ENCODE assay signal across 34 cellular contexts in the genomic region with DNA sequence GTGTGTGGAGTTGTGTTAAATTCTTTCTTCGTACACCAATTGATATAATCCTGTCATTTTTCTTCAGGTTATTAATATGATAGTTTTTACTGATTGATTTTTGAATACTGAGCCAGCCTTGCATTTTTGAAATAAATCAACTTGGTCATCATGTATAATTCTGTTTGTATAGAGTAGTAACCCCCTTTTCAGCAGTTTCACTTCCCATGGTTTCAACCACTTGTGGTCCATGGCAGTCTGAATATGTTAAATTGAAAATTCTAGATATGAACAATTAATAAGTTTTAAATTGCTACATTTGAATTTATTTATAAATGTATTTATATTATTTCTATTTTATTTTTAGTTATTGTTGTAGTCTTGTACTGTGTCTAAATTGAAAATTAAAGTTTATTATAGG. TPM values are rescaled to one million over a fixed set of nuclear protein-coding genes. Genes with fewer than 3 reads are reported as not detected.
"Had no signal": no experiment of that assay in that cellular context is flagged by ENCODE, and none has a peak within 500 bp of the region (broad histone marks: within the 10 kb centered on the region; RNA-seq: fewer than 3 reads in every experiment).

No MANE protein-coding gene starts in this region.

- H3K27me3 ChIP-seq: ascending aorta, Peyer's patch had no signal

- H3K9me3 ChIP-seq: ascending aorta, Peyer's patch had no signal

- ATAC-seq: activated CD8-positive, alpha-beta T cell treated with anti-CD3 and anti-CD28 coated beads for 36 hours; activated T-cell treated with anti-CD3 and anti-CD28 coated beads, Interleukin-2, amount 50 U/mL, for 72 hours; activated T-helper 17 cell treated with anti-CD3 and anti-CD28 coated beads, Interleukin-2, amount 50 U/mL, for 72 hours; PC-3 had no signal

- H3K27ac ChIP-seq: ascending aorta, Peyer's patch had no signal

- H3K4me3 ChIP-seq: ascending aorta, Peyer's patch had no signal

- H3K4me1 ChIP-seq: ascending aorta, Peyer's patch had no signal

- H3K36me3 ChIP-seq: ascending aorta, Peyer's patch had no signal

- DNase-seq: activated CD4-positive, alpha-beta T cell treated with anti-CD3 and anti-CD28 coated beads, Interleukin-2, amount 10 ng/mL, durations not matched to agents 24 days and 14 days; activated CD4-positive, alpha-beta T cell treated with anti-CD3 and anti-CD28 coated beads, Interleukin-2, amount 50 U/mL, for 4 hours; activated CD8-positive, alpha-beta T cell treated with anti-CD3 and anti-CD28 coated beads for 36 hours; activated effector memory CD4-positive, alpha-beta T cell treated with anti-CD3 and anti-CD28 coated beads, Interleukin-2, amount 50 U/mL, for 16 hours; activated naive CD4-positive, alpha-beta T cell; activated naive CD4-positive, alpha-beta T cell treated with anti-CD3 and anti-CD28 coated beads, Interleukin-2, amount 50 U/mL, for 16 hours; activated naive CD8-positive, alpha-beta T cell treated with anti-CD3 and anti-CD28 coated beads, Interleukin-2, amount 10 ng/mL, durations not matched to agents 7 days and 5 days; activated T-cell treated with anti-CD3 and anti-CD28 coated beads, Interleukin-2, amount 50 U/mL, for 1 hour; activated T-cell treated with anti-CD3 and anti-CD28 coated beads, Interleukin-2, amount 50 U/mL, for 72 hours; amygdala; Karpas-422; KBM-7; NCI-H1105; NCI-H1436; NCI-H1694; NCI-H1930; NCI-H2081 treated with DMSO at 0.1 percent for 48 hours; NCI-H345; NCI-H524 treated with DMSO at 0.1 percent for 48 hours; NCI-H748 treated with DMSO at 0.1 percent for 48 hours; NK-92 treated with Interleukin-12 subunit alpha and Interleukin-12 subunit beta, amount 100 ng/mL, for 24 hours; PC-3; Peyer's patch; RPMI8226; SHP77 treated with DMSO at 0.1 percent for 48 hours; SW 1271; T-helper 1 cell; T-helper 2 cell; T-helper 9 cell had no signal

RNA-seq across cellular contexts. Expression of a gene that starts 32.6 kb away (rescaled TPM):
- total RNA-seq: activated CD8-positive, alpha-beta memory T cell treated with anti-CD3 and anti-CD28 coated beads for 36 hours; activated CD8-positive, alpha-beta T cell treated with anti-CD3 and anti-CD28 coated beads for 36 hours; activated T-cell treated with anti-CD3 and anti-CD28 coated beads, Interleukin-2, amount 50 U/mL, for 72 hours; activated T-helper 17 cell treated with anti-CD3 and anti-CD28 coated beads, Interleukin-2, amount 50 U/mL, for 72 hours; MCF 10A; NCI-H460; PC-3 had no signal
